In the genomic region with DNA sequence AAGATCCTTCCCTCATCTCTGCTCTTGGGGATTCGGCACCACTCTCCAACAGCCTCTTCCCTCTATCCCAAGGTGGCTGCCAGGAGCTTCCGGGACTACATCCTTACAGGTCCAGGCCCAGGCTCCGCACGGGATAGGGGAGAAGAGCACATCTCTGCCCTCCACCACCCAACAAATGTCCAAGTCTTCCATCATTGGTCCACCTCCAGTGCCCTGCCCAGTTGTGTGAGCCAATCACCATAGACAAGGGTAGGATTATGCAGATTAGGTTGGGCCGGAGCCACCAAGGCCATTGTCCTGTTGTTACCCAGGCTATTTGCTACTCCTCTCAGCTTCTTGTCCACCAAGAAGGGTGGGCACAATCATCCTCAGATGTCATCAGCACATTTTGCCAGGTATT, we compare ENCODE assay signal across 1 cellular context.
TF ChIP-seq lines count a peak whose summit lies in the region.

No MANE protein-coding gene starts in this region.

TF ChIP-seq in H1, 55 proteins besides CTCF, POLR2A, EP300 and RAD21:
- TF ChIP-seq SIN3A (conservative IDR thresholded peaks at IDR 0.05 in 1 of 2, IDR thresholded peaks at IDR 0.05 in 1 of 2; ENCODE audit: low read depth in 1 of 2, low read length in 2 of 2) (no peak), GABPA (IDR thresholded peaks at IDR 0.05; ENCODE audit: borderline replicate concordance, insufficient read depth, low read length) (no peak), RFX5 (IDR thresholded peaks at IDR 0.05; ENCODE audit: borderline replicate concordance, low read depth, low read length) (no peak), NRF1 (IDR thresholded peaks at IDR 0.05; ENCODE audit: low read depth, low read length) (no peak), HDAC6 (IDR thresholded peaks at IDR 0.05; ENCODE audit: low read depth, low read length) (no peak), RNF2 (IDR thresholded peaks at IDR 0.05; ENCODE audit: borderline replicate concordance, low read depth, low read length, missing control alignments, poor library complexity, severe bottlenecking) (no peak), JUN (IDR thresholded peaks at IDR 0.05; ENCODE audit: low read depth, low read length) (no peak), TEAD4 (IDR thresholded peaks at IDR 0.05; ENCODE audit: low read depth, low read length) (no peak), CREB1 (IDR thresholded peaks at IDR 0.05) (no peak), ZNF274 (IDR thresholded peaks at IDR 0.05; ENCODE audit: borderline replicate concordance, extremely low read depth, low read length) (no peak), EGR1 (IDR thresholded peaks at IDR 0.05; ENCODE audit: borderline replicate concordance, low read depth, low read length) (no peak), TAF7 (optimal IDR thresholded peaks at IDR 0.05; ENCODE audit: borderline replicate concordance, low read depth, low read length) (no peak), KDM5A (IDR thresholded peaks at IDR 0.05; ENCODE audit: low read length) (no peak), GTF2F1 (IDR thresholded peaks at IDR 0.05; ENCODE audit: borderline replicate concordance, low read depth, low read length) (no peak), EZH2 (IDR thresholded peaks at IDR 0.05; ENCODE audit: low read depth, low read length, severe bottlenecking) (no peak), YY1 (IDR thresholded peaks at IDR 0.05; ENCODE audit: low read depth, low read length) (no peak), CBX5 (IDR thresholded peaks at IDR 0.05; ENCODE audit: low read depth, low read length) (no peak), NANOG (IDR thresholded peaks at IDR 0.05; ENCODE audit: insufficient read depth, low read depth, low read length, poor library complexity, severe bottlenecking) (no peak)
- TF ChIP-seq, protein P1, sequence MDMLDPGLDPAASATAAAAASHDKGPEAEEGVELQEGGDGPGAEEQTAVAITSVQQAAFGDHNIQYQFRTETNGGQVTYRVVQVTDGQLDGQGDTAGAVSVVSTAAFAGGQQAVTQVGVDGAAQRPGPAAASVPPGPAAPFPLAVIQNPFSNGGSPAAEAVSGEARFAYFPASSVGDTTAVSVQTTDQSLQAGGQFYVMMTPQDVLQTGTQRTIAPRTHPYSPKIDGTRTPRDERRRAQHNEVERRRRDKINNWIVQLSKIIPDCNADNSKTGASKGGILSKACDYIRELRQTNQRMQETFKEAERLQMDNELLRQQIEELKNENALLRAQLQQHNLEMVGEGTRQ (IDR thresholded peaks at IDR 0.05; ENCODE audit: low read length), result no peak
- TF ChIP-seq, protein P2, sequence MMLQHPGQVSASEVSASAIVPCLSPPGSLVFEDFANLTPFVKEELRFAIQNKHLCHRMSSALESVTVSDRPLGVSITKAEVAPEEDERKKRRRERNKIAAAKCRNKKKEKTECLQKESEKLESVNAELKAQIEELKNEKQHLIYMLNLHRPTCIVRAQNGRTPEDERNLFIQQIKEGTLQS (IDR thresholded peaks at IDR 0.05; ENCODE audit: insufficient read depth, low read depth, low read length), result no peak
